8 cellular contexts compared by ENCODE assay signal in genomic region chr15:83011271-83012037, GRCh38. TPM values are rescaled to one million over a fixed set of nuclear protein-coding genes. Genes with fewer than 3 reads are reported as not detected.
DNase-seq lines count a peak whose midpoint lies in the region; ATAC-seq and TF ChIP-seq lines count a peak whose summit lies in the region.

Gene C15orf40 (minus strand): TSS chr15:83011639. CDS start chr15:83011607, 32 bp downstream.

- H3K4me3 ChIP-seq in fibroblast of pulmonary artery (replicated peaks; ENCODE audit: low read depth, low read length) = peak within 1 kb of the TSS; percentile 100

- H3K4me1 Mint-ChIP-seq in natural killer cell treated with Interleukin-12 subunit alpha and Interleukin-12 subunit beta and Interleukin-15 and Interleukin-18, amount 100 ng/mL, for 72 hours (ENCODE audit: low read depth in 2 of 2) = peaks cover 40 to 49% of the 10 kb centered on the region in 2 donors

- H3K36me3 Mint-ChIP-seq in natural killer cell treated with Interleukin-12 subunit alpha and Interleukin-12 subunit beta and Interleukin-15 and Interleukin-18, amount 100 ng/mL, for 72 hours = peaks cover 18% of the 10 kb centered on the region

- peak within 1 kb of the TSS; percentile 88 for H3K27ac ChIP-seq in RWPE1

- DNase-seq in H4 (ENCODE audit: low spot score) (peak; percentile 83), RWPE1 (ENCODE audit: low spot score) (peak; percentile 92), fibroblast of pulmonary artery (ENCODE audit: low read depth) (peak; percentile 92)
- DNase-seq in activated T-helper 9 cell treated with anti-CD3 and anti-CD28 coated beads, Interleukin-2, amount 50 U/mL, for 16 hours (ENCODE audit: low read depth) = peak; percentile 74
- DNase-seq in natural killer cell treated with Interleukin-12 subunit alpha and Interleukin-12 subunit beta and Interleukin-15 and Interleukin-18, amount 100 ng/mL, for 72 hours (ENCODE audit: low spot score) = peak; percentile 94
- peak; percentile 89 for DNase-seq in stimulated activated naive CD8-positive, alpha-beta T cell treated with anti-CD3 and anti-CD28 coated beads, Interleukin-15, Interleukin-2, amounts not matched to agents 100 U/mL and 50 U/mL, for 24 hours

- H3K27me3 Mint-ChIP-seq in natural killer cell treated with Interleukin-12 subunit alpha and Interleukin-12 subunit beta and Interleukin-15 and Interleukin-18, amount 100 ng/mL, for 72 hours = no peaks in the 10 kb centered on the region

- TF ChIP-seq CTCF in LNCAP (IDR thresholded peaks at IDR 0.05) (peak; percentile 74), RWPE1 (conservative IDR thresholded peaks at IDR 0.05; ENCODE audit: low read depth) (peak; percentile 91), fibroblast of pulmonary artery (IDR thresholded peaks at IDR 0.05; ENCODE audit: low read length, missing control alignments) (peak; percentile 56)

- peak within 1 kb of the TSS; percentile 89 for H3K9ac ChIP-seq in ES-I3 (ENCODE audit: low read depth, low read length)

- CTCF ChIA-PET in RWPE1 (lab: Yijun Ruan, JAX) = interaction anchor here (0.6 to 1.9 kb wide), 12 partner anchors 9 to 264 kb away, joined by 3 to 8 read pairs (median 4); no protein-coding TSS in a partner anchor

- H3K4me1 ChIP-seq in ES-I3 (ENCODE audit: insufficient read depth, low read length) = 0 out of 2 replicates have a peak, but pooled peaks cover 4% of the 10 kb centered on the region

- peak; percentile 96 for ATAC-seq in natural killer cell treated with Interleukin-12 subunit alpha and Interleukin-12 subunit beta and Interleukin-15 and Interleukin-18, amount 100 ng/mL, for 72 hours
- ATAC-seq in stimulated activated naive CD8-positive, alpha-beta T cell treated with anti-CD3 and anti-CD28 coated beads, Interleukin-15, Interleukin-2, amounts not matched to agents 100 U/mL and 50 U/mL, for 24 hours = peak; percentile 86

- H3K9me3 ChIP-seq in ES-I3 (ENCODE audit: control insufficient read depth, insufficient read depth, low read length) = no peaks in the 10 kb centered on the region

- peak within 1 kb of the TSS; percentile 98 for H3K4me3 Mint-ChIP-seq in natural killer cell treated with Interleukin-12 subunit alpha and Interleukin-12 subunit beta and Interleukin-15 and Interleukin-18, amount 100 ng/mL, for 72 hours

- POLR2A ChIA-PET in RWPE1 (lab: Yijun Ruan, JAX; ENCODE audit: low non-redundant PET) = no interaction called here

- H3K27ac Mint-ChIP-seq in natural killer cell treated with Interleukin-12 subunit alpha and Interleukin-12 subunit beta and Interleukin-15 and Interleukin-18, amount 100 ng/mL, for 72 hours = peak within 1 kb of the TSS; percentile 87 to 98

- peaks cover 3% of the 10 kb centered on the region; the same call in 1 of the 2 replicates for H3K36me3 ChIP-seq in ES-I3 (ENCODE audit: insufficient read depth, low read length)

- peaks cover 5% of the 10 kb centered on the region for H3K9me3 Mint-ChIP-seq in natural killer cell treated with Interleukin-12 subunit alpha and Interleukin-12 subunit beta and Interleukin-15 and Interleukin-18, amount 100 ng/mL, for 72 hours

RNA-seq across cellular contexts. Expression of gene C15orf40, which starts in this region (rescaled TPM):
- 27.5 and 39.5 TPM in 2 replicates for total RNA-seq in H4 (2014; rRNA removed; shearing (Covaris generic))
- 10 to 100 TPM; 23.7 to 25.5 TPM for total RNA-seq in natural killer cell treated with Interleukin-12 subunit alpha and Interleukin-12 subunit beta and Interleukin-15 and Interleukin-18, amount 100 ng/mL, for 72 hours

Comparison
In these comparisons a context has a peak if more than half of its experiments do, and no peak if none do; other contexts are left out.
1. Peak in every context shown above with its lines: DNase-seq, ATAC-seq, H3K4me3 ChIP-seq and H3K27ac ChIP-seq.